Comparison of ENCODE assay signal across 18 cellular contexts in genomic region chr3:109903100-109903499, GRCh38.
"Had no signal": no experiment of that assay in that cellular context is flagged by ENCODE, and none has a peak within 500 bp of the region (broad histone marks: within the 10 kb centered on the region; RNA-seq: fewer than 3 reads in every experiment).

No MANE protein-coding gene starts in this region.

- H3K27me3 ChIP-seq: ascending aorta, cardiac muscle cell, ovary, upper lobe of left lung had no signal

- H3K4me3 ChIP-seq: ascending aorta, cardiac muscle cell, left ventricle myocardium inferior, ovary, upper lobe of left lung had no signal

- H3K27ac Mint-ChIP-seq: activated CD8-positive, alpha-beta T cell treated with anti-CD3 and anti-CD28 coated beads, Interleukin-2, amount 10 ng/mL, durations not matched to agents 7 days and 5 days; activated naive CD8-positive, alpha-beta T cell treated with anti-CD3 and anti-CD28 coated beads, Interleukin-2, amount 50 U/mL, for 24 hours; nephron progenitor cell; stimulated activated naive CD8-positive, alpha-beta T cell treated with anti-CD3 and anti-CD28 coated beads, Interleukin-15, Interleukin-2, amounts not matched to agents 100 ng/mL and 50 ng/mL, for 24 hours had no signal

- H3K9me3 ChIP-seq: ascending aorta, ovary, upper lobe of left lung had no signal

- ATAC-seq: activated CD8-positive, alpha-beta T cell treated with anti-CD3 and anti-CD28 coated beads, Interleukin-2, amount 10 ng/mL, durations not matched to agents 7 days and 5 days; activated naive CD8-positive, alpha-beta T cell treated with anti-CD3 and anti-CD28 coated beads, Interleukin-2, amount 50 U/mL, for 24 hours had no signal

- H3K4me3 Mint-ChIP-seq: activated CD8-positive, alpha-beta T cell treated with anti-CD3 and anti-CD28 coated beads, Interleukin-2, amount 10 ng/mL, durations not matched to agents 7 days and 5 days; activated naive CD8-positive, alpha-beta T cell treated with anti-CD3 and anti-CD28 coated beads, Interleukin-2, amount 50 U/mL, for 24 hours; nephron progenitor cell; stimulated activated naive CD8-positive, alpha-beta T cell treated with anti-CD3 and anti-CD28 coated beads, Interleukin-15, Interleukin-2, amounts not matched to agents 100 ng/mL and 50 ng/mL, for 24 hours had no signal

- H3K27me3 Mint-ChIP-seq: activated naive CD8-positive, alpha-beta T cell treated with anti-CD3 and anti-CD28 coated beads, Interleukin-2, amount 50 U/mL, for 24 hours; stimulated activated naive CD8-positive, alpha-beta T cell treated with anti-CD3 and anti-CD28 coated beads, Interleukin-15, Interleukin-2, amounts not matched to agents 100 ng/mL and 50 ng/mL, for 24 hours had no signal

- H3K27ac ChIP-seq: ascending aorta, cardiac muscle cell, epithelial cell of prostate, left ventricle myocardium inferior, ovary, upper lobe of left lung, VCaP had no signal

- H3K4me1 ChIP-seq: ascending aorta, left ventricle myocardium inferior, upper lobe of left lung had no signal

- H3K36me3 ChIP-seq: ascending aorta, cardiac muscle cell, left ventricle myocardium inferior, ovary, upper lobe of left lung had no signal

- DNase-seq: activated CD4-positive, alpha-beta T cell treated with anti-CD3 and anti-CD28 coated beads for 4 hours; activated CD8-positive, alpha-beta T cell treated with anti-CD3 and anti-CD28 coated beads, Interleukin-2, amount 10 ng/mL, durations not matched to agents 7 days and 5 days; activated naive CD4-positive, alpha-beta T cell treated with Interleukin-2 at 50 U/mL for 16 hours; activated naive CD8-positive, alpha-beta T cell treated with anti-CD3 and anti-CD28 coated beads, Interleukin-2, amount 50 U/mL, for 24 hours; effector CD4-positive, alpha-beta T cell; glutamatergic neuron; left ventricle myocardium inferior; mesenchymal stem cell; nephron progenitor cell; ovary; stimulated activated CD4-positive, alpha-beta T cell treated with anti-CD3 and anti-CD28 coated beads, Interleukin-15, amount 100 ng/mL, for 24 hours; stimulated activated CD4-positive, alpha-beta T cell treated with anti-CD3 and anti-CD28 coated beads, Interleukin-4, amount 100 ng/mL, for 24 hours; upper lobe of left lung had no signal
